Comparison of ENCODE assay signal across 16 cellular contexts in genomic region chr2:27638023-27638637, GRCh38. TPM values are rescaled to one million over a fixed set of nuclear protein-coding genes. Genes with fewer than 3 reads are reported as not detected.
DNase-seq lines count a peak whose midpoint lies in the region; ATAC-seq, FAIRE-seq and TF ChIP-seq lines count a peak whose summit lies in the region.
"Had no signal": no experiment of that assay in that cellular context is flagged by ENCODE, and none has a peak within 500 bp of the region (broad histone marks: within the 10 kb centered on the region; RNA-seq: fewer than 3 reads in every experiment).

No MANE protein-coding gene starts in this region.

- H3K4me1 Mint-ChIP-seq in activated naive CD4-positive, alpha-beta T cell treated with anti-CD3 and anti-CD28 coated beads, Interleukin-2, amount 50 U/mL, for 24 hours = peaks cover 26% of the 10 kb centered on the region
- H3K4me1 Mint-ChIP-seq in activated CD4-positive, alpha-beta memory T cell treated with anti-CD3 and anti-CD28 coated beads for 36 hours (ENCODE audit: low read depth) = peaks cover 35% of the 10 kb centered on the region
- H3K4me1 Mint-ChIP-seq: brain, neural progenitor cell had no signal

- H3K27ac Mint-ChIP-seq in activated naive CD4-positive, alpha-beta T cell treated with anti-CD3 and anti-CD28 coated beads, Interleukin-2, amount 50 U/mL, for 24 hours = peak overlapping the region; percentile 96
- H3K27ac Mint-ChIP-seq in activated CD4-positive, alpha-beta memory T cell treated with anti-CD3 and anti-CD28 coated beads for 36 hours = peak overlapping the region; percentile 99
- H3K27ac Mint-ChIP-seq: brain, neural progenitor cell had no signal

- H3K27me3 Mint-ChIP-seq in activated naive CD4-positive, alpha-beta T cell treated with anti-CD3 and anti-CD28 coated beads, Interleukin-2, amount 50 U/mL, for 24 hours = no peaks in the 10 kb centered on the region
- H3K27me3 Mint-ChIP-seq in activated CD4-positive, alpha-beta memory T cell treated with anti-CD3 and anti-CD28 coated beads for 36 hours = no peaks in the 10 kb centered on the region
- H3K27me3 Mint-ChIP-seq: brain had no signal

- intact Hi-C loops in activated CD4-positive, alpha-beta memory T cell treated with anti-CD3 and anti-CD28 coated beads for 36 hours (cut with micrococcal nuclease) = loop anchor here (1.0 to 2.0 kb wide), 8 partner anchors 10 to 810 kb away; partner anchors contain the start of genes GTF3C2, IFT172 and NRBP1

- FAIRE-seq in urothelium cell line (lab: Jason Lieb, UNC) = peak; percentile 42

- TF ChIP-seq CTCF in fibroblast of mammary gland (conservative IDR thresholded peaks at IDR 0.05; ENCODE audit: control insufficient read depth, insufficient read depth, low read depth, low read length) = no peak

- CTCF ChIA-PET in activated CD4-positive, alpha-beta memory T cell treated with anti-CD3 and anti-CD28 coated beads for 36 hours (lab: Charles Lee) = interaction anchor here (0.6 to 5.3 kb wide), 3 partner anchors 45 to 814 kb away, joined by 3 to 48 read pairs (median 4); partner anchors contain the start of gene PPM1G

- H3K9me3 Mint-ChIP-seq in activated naive CD4-positive, alpha-beta T cell treated with anti-CD3 and anti-CD28 coated beads, Interleukin-2, amount 50 U/mL, for 24 hours = no peaks in the 10 kb centered on the region
- no peaks in the 10 kb centered on the region for H3K9me3 Mint-ChIP-seq in activated CD4-positive, alpha-beta memory T cell treated with anti-CD3 and anti-CD28 coated beads for 36 hours
- H3K9me3 Mint-ChIP-seq: brain, neural progenitor cell had no signal

- POLR2A ChIA-PET in activated CD4-positive, alpha-beta memory T cell treated with anti-CD3 and anti-CD28 coated beads for 36 hours (lab: Charles Lee) = interaction anchor here (0.7 to 3.5 kb wide), 7 partner anchors 10 to 269 kb away, joined by 3 to 38 read pairs (median 4); partner anchors contain the start of genes CCDC121 and GPN1

- ATAC-seq in HG03175 (IDR thresholded peaks at IDR 0.05; ENCODE audit: unreplicated experiment) = no peak

- H3K4me3 Mint-ChIP-seq in activated naive CD4-positive, alpha-beta T cell treated with anti-CD3 and anti-CD28 coated beads, Interleukin-2, amount 50 U/mL, for 24 hours = peak overlapping the region; percentile 75
- peak overlapping the region; percentile 33 for H3K4me3 Mint-ChIP-seq in activated CD4-positive, alpha-beta memory T cell treated with anti-CD3 and anti-CD28 coated beads for 36 hours
- H3K4me3 Mint-ChIP-seq: brain, neural progenitor cell had no signal

- DNase-seq in activated naive CD4-positive, alpha-beta T cell treated with anti-CD3 and anti-CD28 coated beads, Interleukin-2, amount 50 U/mL, for 16 hours = no peak
- DNase-seq in activated CD4-positive, alpha-beta memory T cell treated with anti-CD3 and anti-CD28 coated beads for 36 hours = no peak
- DNase-seq in fibroblast of mammary gland (ENCODE audit: low read depth) (peak; percentile 97), urothelium cell line (ENCODE audit: low spot score) (no peak), NCI-H1417 treated with DMSO at 0.1 percent for 48 hours (lab: John Stamatoyannopoulos, UW) (no peak), DMS114 treated with DMSO at 0.1 percent for 48 hours (lab: John Stamatoyannopoulos, UW; ENCODE audit: unreplicated experiment) (no peak)
- DNase-seq: BE2C; islet precursor cell; SHP77 treated with DMSO at 0.1 percent for 48 hours; stimulated activated naive CD4-positive, alpha-beta T cell treated with Interleukin-2 at 50 U/mL for 16 hours had no signal

- peaks cover 35% of the 10 kb centered on the region for H3K36me3 Mint-ChIP-seq in activated naive CD4-positive, alpha-beta T cell treated with anti-CD3 and anti-CD28 coated beads, Interleukin-2, amount 50 U/mL, for 24 hours
- peaks cover 58% of the 10 kb centered on the region for H3K36me3 Mint-ChIP-seq in activated CD4-positive, alpha-beta memory T cell treated with anti-CD3 and anti-CD28 coated beads for 36 hours

- no peak overlapping the region for H3K4me3 ChIP-seq in fibroblast of mammary gland (ENCODE audit: control insufficient read depth, low read depth, low read length)
- H3K4me3 ChIP-seq: esophagus muscularis mucosa, HAP-1, neural progenitor cell had no signal

RNA-seq across cellular contexts. Expression of gene GPN1, which starts 9.3 kb away (rescaled TPM):
- 10 to 100 TPM; 54.4 to 56.8 TPM for total RNA-seq in activated CD4-positive, alpha-beta memory T cell treated with anti-CD3 and anti-CD28 coated beads for 36 hours

RNA-seq across cellular contexts. Expression of gene CCDC121, which starts 9.3 kb away (rescaled TPM):
- total RNA-seq in activated CD4-positive, alpha-beta memory T cell treated with anti-CD3 and anti-CD28 coated beads for 36 hours = under 1 TPM; 0.34 to 0.36 TPM

RNA-seq across cellular contexts. Expression of gene SUPT7L, which starts 25.3 kb away (rescaled TPM):
- 10 to 100 TPM; 30.1 to 30.3 TPM for total RNA-seq in activated CD4-positive, alpha-beta memory T cell treated with anti-CD3 and anti-CD28 coated beads for 36 hours

RNA-seq across cellular contexts. Expression of gene SLC4A1AP, which starts 25.6 kb away (rescaled TPM):
- total RNA-seq in activated CD4-positive, alpha-beta memory T cell treated with anti-CD3 and anti-CD28 coated beads for 36 hours = 10 to 100 TPM; 26.5 TPM

RNA-seq across cellular contexts. Expression of gene ZNF512, which starts 55.3 kb away (rescaled TPM):
- total RNA-seq in activated CD4-positive, alpha-beta memory T cell treated with anti-CD3 and anti-CD28 coated beads for 36 hours = 10 to 100 TPM; 27.4 to 30.0 TPM
